In the genomic region with DNA sequence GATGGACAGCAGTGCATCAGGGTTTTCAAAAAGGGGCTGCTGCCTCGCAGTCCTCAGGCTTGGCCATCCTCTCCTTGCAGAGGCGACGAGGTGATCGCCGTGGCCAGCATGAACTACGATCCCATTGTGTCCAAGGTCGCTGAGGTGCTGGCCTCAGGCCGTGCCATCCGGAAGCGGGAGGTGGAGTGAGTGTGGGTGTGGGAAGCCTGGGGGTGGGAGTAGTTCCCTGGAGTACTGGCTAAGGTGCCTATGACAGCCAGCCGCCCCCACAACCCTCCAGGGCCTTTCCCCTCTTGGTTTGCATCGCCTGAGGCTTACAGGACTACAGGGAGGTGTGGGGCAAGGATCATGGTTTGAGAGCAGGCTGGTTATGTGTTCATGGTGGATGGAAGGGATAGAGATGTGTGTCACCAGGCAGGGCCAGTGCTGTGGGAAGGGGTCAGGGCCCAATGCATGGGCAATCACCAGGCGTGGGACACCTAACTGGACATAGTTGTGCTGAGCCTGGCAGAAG, we compare ENCODE assay signal across 11 cellular contexts. TPM values are rescaled to one million over a fixed set of nuclear protein-coding genes. Genes with fewer than 3 reads are reported as not detected.
DNase-seq lines count a peak whose midpoint lies in the region; ATAC-seq and TF ChIP-seq lines count a peak whose summit lies in the region.
"Had no signal": no experiment of that assay in that cellular context is flagged by ENCODE, and none has a peak within 500 bp of the region (broad histone marks: within the 10 kb centered on the region; RNA-seq: fewer than 3 reads in every experiment).

No MANE protein-coding gene starts in this region.

- no peak for TF ChIP-seq CTCF in activated CD8-positive, alpha-beta T cell treated with anti-CD3 and anti-CD28 coated beads for 36 hours (IDR thresholded peaks at IDR 0.05)
- no peak for TF ChIP-seq CTCF in right lobe of liver (IDR thresholded peaks at IDR 0.05)

- H3K4me1 Mint-ChIP-seq in activated CD8-positive, alpha-beta T cell treated with anti-CD3 and anti-CD28 coated beads for 36 hours (ENCODE audit: low read depth): peaks cover 40% of the 10 kb centered on the region
- peaks cover 38% of the 10 kb centered on the region for H3K4me1 Mint-ChIP-seq in activated CD8-positive, alpha-beta T cell treated with anti-CD3 and anti-CD28 coated beads, Interleukin-2, amount 10 ng/mL, durations not matched to agents 7 days and 5 days (ENCODE audit: low read depth)

- intact Hi-C loops in activated CD8-positive, alpha-beta T cell treated with anti-CD3 and anti-CD28 coated beads for 36 hours (cut with micrococcal nuclease): loop anchor here (10.0 kb wide), 1 partner anchor 55 kb away; no protein-coding TSS in a partner anchor
- intact Hi-C loops in right lobe of liver (cut with DNase I): no loop called here

- peak overlapping the region; percentile 47 to 55 for H3K9ac ChIP-seq in stomach smooth muscle (ENCODE audit: low read length in 2 of 2)

- peaks cover 0 to 24% (median 5%) of the 10 kb centered on the region in 4 donors for H3K4me1 ChIP-seq in right lobe of liver
- peaks cover 40% of the 10 kb centered on the region for H3K4me1 ChIP-seq in stomach smooth muscle (ENCODE audit: control insufficient read depth, insufficient read depth, low read length)

- no peak for TF ChIP-seq POLR2A in right lobe of liver (IDR thresholded peaks at IDR 0.05)

- WGBS in right lobe of liver (ENCODE audit: insufficient coverage, low coverage, low lambda C conversion rate, missing lambda C conversion rate): 0% methylated on average over 1 of the region's 13 CpGs

- ATAC-seq in activated CD8-positive, alpha-beta T cell treated with anti-CD3 and anti-CD28 coated beads for 36 hours: no peak
- ATAC-seq in activated CD8-positive, alpha-beta T cell treated with anti-CD3 and anti-CD28 coated beads, Interleukin-2, amount 10 ng/mL, durations not matched to agents 7 days and 5 days: no peak
- peak in 2 of 4 donors; percentile 10 to 25 for ATAC-seq in right lobe of liver
- ATAC-seq in stimulated activated naive CD8-positive, alpha-beta T cell treated with anti-CD3 and anti-CD28 coated beads, Interleukin-15, Interleukin-2, amounts not matched to agents 100 U/mL and 50 U/mL, for 24 hours: no peak

- CTCF ChIA-PET in activated CD8-positive, alpha-beta T cell treated with anti-CD3 and anti-CD28 coated beads for 36 hours (lab: Charles Lee): interaction anchor here (0.7 to 4.2 kb wide), 2 partner anchors 18 to 63 kb away, joined by 3 to 13 read pairs; partner anchors contain the start of gene CRKL
- CTCF ChIA-PET in activated CD8-positive, alpha-beta T cell treated with anti-CD3 and anti-CD28 coated beads, Interleukin-2, amount 10 ng/mL, durations not matched to agents 7 days and 5 days (lab: Charles Lee): interaction anchor here (0.9 to 1.3 kb wide), 2 partner anchors 19 to 122 kb away, joined by 3 read pairs; no protein-coding TSS in a partner anchor

- POLR2A ChIA-PET in activated CD8-positive, alpha-beta T cell treated with anti-CD3 and anti-CD28 coated beads for 36 hours (lab: Charles Lee): interaction anchor here (5.2 kb wide), 1 partner anchor 21 kb away, joined by 51 read pairs; the partner anchor contains the start of gene THAP7
- POLR2A ChIA-PET in activated CD8-positive, alpha-beta T cell treated with anti-CD3 and anti-CD28 coated beads, Interleukin-2, amount 10 ng/mL, durations not matched to agents 7 days and 5 days (lab: Charles Lee): interaction anchor here (4.2 kb wide), 1 partner anchor 22 kb away, joined by 17 read pairs; the partner anchor contains the start of gene THAP7

- H3K27ac Mint-ChIP-seq in activated CD8-positive, alpha-beta T cell treated with anti-CD3 and anti-CD28 coated beads for 36 hours: no peak overlapping the region
- H3K27ac Mint-ChIP-seq in activated CD8-positive, alpha-beta T cell treated with anti-CD3 and anti-CD28 coated beads, Interleukin-2, amount 10 ng/mL, durations not matched to agents 7 days and 5 days: no peak overlapping the region

- peak overlapping the region; percentile 10 for H3K4me3 Mint-ChIP-seq in activated CD8-positive, alpha-beta T cell treated with anti-CD3 and anti-CD28 coated beads for 36 hours
- H3K4me3 Mint-ChIP-seq in activated CD8-positive, alpha-beta T cell treated with anti-CD3 and anti-CD28 coated beads, Interleukin-2, amount 10 ng/mL, durations not matched to agents 7 days and 5 days: no peak overlapping the region

- H3K27me3 ChIP-seq in right lobe of liver (no peaks in the 10 kb centered on the region), stomach smooth muscle (ENCODE audit: control insufficient read depth in 1 of 2, insufficient read depth in 2 of 2, low read length in 2 of 2) (no peaks in the 10 kb centered on the region)

- H3K36me3 ChIP-seq in right lobe of liver (peaks cover 0 to 2% (median 0%) of the 10 kb centered on the region in 4 donors), stomach smooth muscle (ENCODE audit: control insufficient read depth in 2 of 2, insufficient read depth in 2 of 2, low read length in 2 of 2) (peaks cover 4 to 6% of the 10 kb centered on the region in 2 donors)

- H3K27ac ChIP-seq in cingulate gyrus (ENCODE audit: low read depth, low read length): peak overlapping the region; percentile 19
- H3K27ac ChIP-seq in right lobe of liver: peak overlapping the region in 1 of 3 donors; percentile 13
- H3K27ac ChIP-seq in stomach smooth muscle (ENCODE audit: low read length): peak overlapping the region; percentile 24
- H3K27ac ChIP-seq: SK-N-MC had no signal

- H3K9me3 ChIP-seq in right lobe of liver (no peaks in the 10 kb centered on the region), stomach smooth muscle (ENCODE audit: control insufficient read depth in 2 of 2, low read length in 2 of 2) (peaks cover 0 to 6% of the 10 kb centered on the region in 2 donors)

- peak; percentile 40 for DNase-seq in activated CD8-positive, alpha-beta T cell treated with anti-CD3 and anti-CD28 coated beads for 36 hours
- no peak for DNase-seq in activated CD8-positive, alpha-beta T cell treated with anti-CD3 and anti-CD28 coated beads, Interleukin-2, amount 10 ng/mL, durations not matched to agents 7 days and 5 days
- DNase-seq in right lobe of liver: peak in 2 of 3 donors; percentile 45 to 67
- no peak for DNase-seq in NCI-H2227 treated with DMSO at 0.1 percent for 48 hours (lab: John Stamatoyannopoulos, UW)
- DNase-seq in NCI-H774 (lab: John Stamatoyannopoulos, UW): no peak
- DNase-seq in stimulated activated naive CD8-positive, alpha-beta T cell treated with anti-CD3 and anti-CD28 coated beads, Interleukin-15, Interleukin-2, amounts not matched to agents 100 U/mL and 50 U/mL, for 24 hours: no peak
- DNase-seq: NCI-H2171 treated with DMSO at 0.1 percent for 48 hours, occipital lobe had no signal

- peaks cover 6% of the 10 kb centered on the region for H3K36me3 Mint-ChIP-seq in activated CD8-positive, alpha-beta T cell treated with anti-CD3 and anti-CD28 coated beads for 36 hours (ENCODE audit: low read depth)
- H3K36me3 Mint-ChIP-seq in activated CD8-positive, alpha-beta T cell treated with anti-CD3 and anti-CD28 coated beads, Interleukin-2, amount 10 ng/mL, durations not matched to agents 7 days and 5 days (ENCODE audit: low read depth): peaks cover 13% of the 10 kb centered on the region

- H3K4me3 ChIP-seq in right lobe of liver (peak overlapping the region; percentile 7 to 33 (median 25)), stomach smooth muscle (ENCODE audit: low read length in 2 of 2) (peak overlapping the region; percentile 60 to 93)
- H3K4me3 ChIP-seq: SK-N-MC had no signal

- H3K27me3 Mint-ChIP-seq in activated CD8-positive, alpha-beta T cell treated with anti-CD3 and anti-CD28 coated beads for 36 hours: no peaks in the 10 kb centered on the region
- H3K27me3 Mint-ChIP-seq in activated CD8-positive, alpha-beta T cell treated with anti-CD3 and anti-CD28 coated beads, Interleukin-2, amount 10 ng/mL, durations not matched to agents 7 days and 5 days (ENCODE audit: low read depth): peaks cover 2% of the 10 kb centered on the region

- peaks cover 4% of the 10 kb centered on the region for H3K9me3 Mint-ChIP-seq in activated CD8-positive, alpha-beta T cell treated with anti-CD3 and anti-CD28 coated beads for 36 hours
- peaks cover 11% of the 10 kb centered on the region for H3K9me3 Mint-ChIP-seq in activated CD8-positive, alpha-beta T cell treated with anti-CD3 and anti-CD28 coated beads, Interleukin-2, amount 10 ng/mL, durations not matched to agents 7 days and 5 days (ENCODE audit: insufficient read depth)

RNA-seq across cellular contexts. Expression of gene LZTR1, which starts 2.1 kb away (rescaled TPM):
- total RNA-seq in activated CD8-positive, alpha-beta T cell treated with anti-CD3 and anti-CD28 coated beads for 36 hours: 10 to 100 TPM; 29.1 to 34.5 TPM
- 10 to 100 TPM; 56.2 to 58.0 TPM for total RNA-seq in activated CD8-positive, alpha-beta T cell treated with anti-CD3 and anti-CD28 coated beads, Interleukin-2, amount 10 ng/mL, durations not matched to agents 7 days and 5 days
- total RNA-seq in right lobe of liver: 10 to 100 TPM; 22.7 to 33.3 (median 27.0) TPM

RNA-seq across cellular contexts. Expression of gene AIFM3, which starts 12.9 kb away (rescaled TPM):
- under 1 TPM; 0.25 to 0.40 TPM for total RNA-seq in activated CD8-positive, alpha-beta T cell treated with anti-CD3 and anti-CD28 coated beads for 36 hours
- total RNA-seq in activated CD8-positive, alpha-beta T cell treated with anti-CD3 and anti-CD28 coated beads, Interleukin-2, amount 10 ng/mL, durations not matched to agents 7 days and 5 days: under 1 TPM; 0.37 to 0.39 TPM
- total RNA-seq in right lobe of liver: 1 to 10 TPM in 3 of 6 experiments, under 1 TPM in 3; 0.37 to 1.4 (median 1.0) TPM

RNA-seq across cellular contexts. Expression of gene THAP7, which starts 21.9 kb away (rescaled TPM):
- total RNA-seq in activated CD8-positive, alpha-beta T cell treated with anti-CD3 and anti-CD28 coated beads for 36 hours: 10 to 100 TPM; 23.7 to 23.8 TPM
- total RNA-seq in activated CD8-positive, alpha-beta T cell treated with anti-CD3 and anti-CD28 coated beads, Interleukin-2, amount 10 ng/mL, durations not matched to agents 7 days and 5 days: 10 to 100 TPM; 31.7 to 32.0 TPM
- 10 to 100 TPM in 5 of 6 experiments, 1 to 10 TPM in 1; 9.3 to 32.5 (median 15.6) TPM for total RNA-seq in right lobe of liver

RNA-seq across cellular contexts. Expression of gene P2RX6, which starts 35.0 kb away (rescaled TPM):
- total RNA-seq in activated CD8-positive, alpha-beta T cell treated with anti-CD3 and anti-CD28 coated beads for 36 hours: under 1 TPM; 0.22 to 0.25 TPM
- under 1 TPM; 0.50 to 0.63 TPM for total RNA-seq in activated CD8-positive, alpha-beta T cell treated with anti-CD3 and anti-CD28 coated beads, Interleukin-2, amount 10 ng/mL, durations not matched to agents 7 days and 5 days
- 1 to 10 TPM in 1 of 6 experiments, under 1 TPM in 4, not detected in 1; 0.09 to 1.4 (median 0.42) TPM for total RNA-seq in right lobe of liver
- total RNA-seq: occipital lobe had no signal

RNA-seq across cellular contexts. Expression of gene SLC7A4, which starts 52.4 kb away (rescaled TPM):
- total RNA-seq in activated CD8-positive, alpha-beta T cell treated with anti-CD3 and anti-CD28 coated beads for 36 hours: not detected
- under 1 TPM; 0.16 to 0.21 TPM for total RNA-seq in activated CD8-positive, alpha-beta T cell treated with anti-CD3 and anti-CD28 coated beads, Interleukin-2, amount 10 ng/mL, durations not matched to agents 7 days and 5 days
- under 1 TPM in 5 of 6 experiments, not detected in 1; 0.12 to 0.35 (median 0.18) TPM for total RNA-seq in right lobe of liver

Comparison
In these comparisons a context has a peak if more than half of its experiments do, and no peak if none do; other contexts are left out.
1. DNase-seq: peak in activated CD8-positive, alpha-beta T cell treated with anti-CD3 and anti-CD28 coated beads for 36 hours (single experiment) and right lobe of liver (2 of 3); none in activated CD8-positive, alpha-beta T cell treated with anti-CD3 and anti-CD28 coated beads, Interleukin-2, amount 10 ng/mL, durations not matched to agents 7 days and 5 days (single experiment), NCI-H2227 treated with DMSO at 0.1 percent for 48 hours (single experiment), NCI-H774 (single experiment) and stimulated activated naive CD8-positive, alpha-beta T cell treated with anti-CD3 and anti-CD28 coated beads, Interleukin-15, Interleukin-2, amounts not matched to agents 100 U/mL and 50 U/mL, for 24 hours (single experiment).